Comparison of ENCODE assay signal across 1 cellular context in genomic region chr4:110265001-110265400, GRCh38.
A peak's percentile ranks its signal among the peaks of the same experiment; 100 is the strongest.
TF ChIP-seq lines count a peak whose summit lies in the region.

No MANE protein-coding gene starts in this region.

TF ChIP-seq in K562, 482 proteins besides CTCF, POLR2A, EP300 and RAD21 (continued from another document):
- TF ChIP-seq, protein P1, sequence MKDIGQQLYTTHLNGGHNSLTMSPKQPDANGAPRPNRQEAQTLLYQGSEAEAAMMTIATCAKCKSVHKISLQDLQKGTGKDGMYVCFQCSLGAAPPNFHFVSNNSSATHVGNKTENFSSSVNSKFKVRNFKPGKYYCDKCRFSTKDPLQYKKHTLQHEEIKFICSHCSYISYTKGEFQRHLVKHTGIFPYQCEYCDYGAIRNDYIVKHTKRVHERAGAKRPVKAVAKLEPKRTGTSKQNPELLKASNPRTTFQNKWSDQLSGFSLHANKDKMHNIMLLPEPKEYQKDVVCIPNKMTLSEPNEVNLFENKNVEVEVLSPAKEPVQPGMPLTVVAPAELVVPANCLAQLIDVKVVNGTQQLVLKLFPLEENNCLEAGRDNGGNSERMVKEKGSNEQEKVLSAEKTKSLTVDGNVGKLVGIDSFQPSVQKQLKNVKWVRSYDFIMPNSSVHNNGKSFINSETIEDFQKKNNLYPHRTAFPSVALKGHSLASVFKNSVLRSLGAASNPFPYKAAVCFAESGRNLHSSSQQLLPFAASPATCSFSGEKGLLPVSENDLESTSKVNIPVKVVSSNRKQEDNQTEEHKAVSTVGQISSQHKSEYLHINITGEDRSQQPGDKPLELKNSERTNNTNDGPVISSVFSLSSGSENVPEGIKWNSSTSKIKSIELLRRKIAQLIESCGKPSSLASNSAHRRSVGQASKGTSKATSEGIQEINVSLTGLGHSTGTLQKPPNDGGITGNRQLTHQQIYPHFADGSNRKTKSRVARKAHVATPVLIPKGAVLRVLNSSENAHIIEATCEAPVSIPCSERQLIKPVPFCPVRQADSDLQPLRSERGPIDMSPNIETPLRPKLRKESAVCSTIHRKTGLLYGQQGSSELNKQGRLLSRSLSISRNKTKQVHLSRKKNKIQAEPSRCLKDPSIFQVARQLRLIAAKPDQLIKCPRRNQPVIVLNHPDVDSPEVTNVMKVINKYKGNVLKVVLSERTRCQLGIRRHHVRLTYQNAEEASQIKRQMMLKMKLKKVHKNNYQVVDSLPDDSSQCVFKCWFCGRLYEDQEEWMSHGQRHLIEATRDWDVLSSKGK (CRISPR knock-in tag; IDR thresholded peaks at IDR 0.05) = no peak
- TF ChIP-seq FUS (optimal IDR thresholded peaks at IDR 0.05; ENCODE audit: low read depth, low read length) = no peak
- peak in 1 of 2 experiments; percentile 37; a peak in 1 of 4 replicates for TF ChIP-seq TRIM24 (IDR thresholded peaks at IDR 0.05)
- TF ChIP-seq ZNF184 (CRISPR knock-in tag; IDR thresholded peaks at IDR 0.05) = no peak
- TF ChIP-seq RBFOX2 (IDR thresholded peaks at IDR 0.05; ENCODE audit: low read depth, low read length) = no peak
- no peak for TF ChIP-seq MEF2D (tag; conservative IDR thresholded peaks at IDR 0.05; ENCODE audit: low read depth)
- TF ChIP-seq NCOA1 (IDR thresholded peaks at IDR 0.05; ENCODE audit: low read depth) = 0 out of 2 replicates have a peak, but pooled peaks have one; percentile 38
- TF ChIP-seq SAFB2 (IDR thresholded peaks at IDR 0.05; ENCODE audit: borderline replicate concordance, low read depth, low read length, severe bottlenecking) = no peak
TF ChIP-seq in K562: peak in this region for 7.
